ENCODE assay signal across 1 cellular context in genomic region chr1:46174448-46175231, GRCh38.
A peak's percentile ranks its signal among the peaks of the same experiment; 100 is the strongest.
TF ChIP-seq lines count a peak whose summit lies in the region.

Gene TSPAN1, plus strand, starts transcription at chr1:46175087. Its CDS starts 6,021 bp downstream, at chr1:46181108.

TF ChIP-seq in H1, 55 proteins besides CTCF, POLR2A, EP300 and RAD21:
- no peak for TF ChIP-seq POLR2AphosphoS5 (IDR thresholded peaks at IDR 0.05; ENCODE audit: low read depth, low read length)
- TF ChIP-seq SIX5 (IDR thresholded peaks at IDR 0.05; ENCODE audit: low read depth, low read length): no peak
- peak; percentile 20 for TF ChIP-seq ASH2L (IDR thresholded peaks at IDR 0.05; ENCODE audit: low read length)
- no peak for TF ChIP-seq FOSL1 (IDR thresholded peaks at IDR 0.05; ENCODE audit: insufficient read depth, low read depth, low read length)
